In genomic region chr11:36411202-36411640, GRCh38 we compare ENCODE assay signal across 8 cellular contexts.
DNase-seq lines count a peak whose midpoint lies in the region; ATAC-seq lines count a peak whose summit lies in the region.

No MANE protein-coding gene starts in this region.

- peak; percentile 71 for ATAC-seq in GM18909 (IDR thresholded peaks at IDR 0.05; ENCODE audit: poor library complexity, unreplicated experiment)
- ATAC-seq in HG02973 (IDR thresholded peaks at IDR 0.05; ENCODE audit: unreplicated experiment) = peak; percentile 83

- in situ Hi-C loops in ACHN (cut with HindIII; ENCODE audit: low pct_ligation_motif_present, low pct_unique_long_range_greater_than_20kb, low sequenced_read_pairs) = no loop called here

- DNase-seq in UCSD-AML1 (lab: John Stamatoyannopoulos, UW; ENCODE audit: unreplicated experiment) = peak; percentile 76
- peak; percentile 33 for DNase-seq in mesenteric fat pad (ENCODE audit: low spot score)
- DNase-seq in SW 1271 (lab: John Stamatoyannopoulos, UW) = no peak
- no peak for DNase-seq in DMS 273 (lab: John Stamatoyannopoulos, UW; ENCODE audit: unreplicated experiment)
- DNase-seq in ACHN = no peak
- DNase-seq in activated CD4-positive, CD25-positive, alpha-beta regulatory T cell treated with anti-CD3 and anti-CD28 coated beads, Interleukin-2, amount 50 U/mL, for 72 hours = no peak

Comparison
In these comparisons a context has a peak if more than half of its experiments do, and no peak if none do; other contexts are left out.
1. DNase-seq: peak in UCSD-AML1 (single experiment) and mesenteric fat pad (single experiment); none in SW 1271 (0 of 2), DMS 273 (single experiment), ACHN (single experiment) and activated CD4-positive, CD25-positive, alpha-beta regulatory T cell treated with anti-CD3 and anti-CD28 coated beads, Interleukin-2, amount 50 U/mL, for 72 hours (single experiment).